9 cellular contexts compared by ENCODE assay signal in genomic region chr10:63699785-63700184, GRCh38.
DNase-seq lines count a peak whose midpoint lies in the region; ATAC-seq lines count a peak whose summit lies in the region.
"Had no signal": no experiment of that assay in that cellular context is flagged by ENCODE, and none has a peak within 500 bp of the region (broad histone marks: within the 10 kb centered on the region; RNA-seq: fewer than 3 reads in every experiment).

No MANE protein-coding gene starts in this region.

- H3K4me1 ChIP-seq in muscle layer of duodenum (ENCODE audit: control insufficient read depth in 1 of 2, insufficient read depth in 2 of 2, low read length in 2 of 2): peaks cover 23 to 28% of the 10 kb centered on the region in 2 donors
- H3K4me1 ChIP-seq in aorta (ENCODE audit: control insufficient read depth in 1 of 2, insufficient read depth in 2 of 2, low read length in 2 of 2): peaks cover 0 to 3% of the 10 kb centered on the region in 2 donors

- WGBS in aorta, 2 donors: 3% methylated on average over 1 of the region's 1 CpG

- H3K27ac ChIP-seq in muscle layer of duodenum (ENCODE audit: low read length): peak overlapping the region; percentile 82
- no peak overlapping the region for H3K27ac ChIP-seq in aorta (ENCODE audit: low read depth in 1 of 2, low read length in 2 of 2)

- H3K9me3 Mint-ChIP-seq in stimulated activated naive CD8-positive, alpha-beta T cell treated with anti-CD3 and anti-CD28 coated beads, Interleukin-15, amount 100 ng/mL, for 72 hours: peaks cover 0 to 6% of the 10 kb centered on the region in 2 donors

- H3K4me1 Mint-ChIP-seq in stimulated activated naive CD8-positive, alpha-beta T cell treated with anti-CD3 and anti-CD28 coated beads, Interleukin-15, amount 100 ng/mL, for 72 hours: peaks cover 26% of the 10 kb centered on the region

- H3K4me3 ChIP-seq in muscle layer of duodenum (ENCODE audit: low read depth in 1 of 2, low read length in 2 of 2) (no peak overlapping the region), aorta (ENCODE audit: low read length in 2 of 2) (no peak overlapping the region)

- no peaks in the 10 kb centered on the region for H3K27me3 ChIP-seq in muscle layer of duodenum (ENCODE audit: low read depth, low read length)
- no peaks in the 10 kb centered on the region for H3K27me3 ChIP-seq in aorta (ENCODE audit: control insufficient read depth in 1 of 2, insufficient read depth in 2 of 2, low read length in 1 of 2)

- intact Hi-C loops in aorta (cut with DNase I): loop anchor here (5.0 kb wide), 1 partner anchor 67 kb away; no protein-coding TSS in a partner anchor

- H3K27ac Mint-ChIP-seq in stimulated activated naive CD8-positive, alpha-beta T cell treated with anti-CD3 and anti-CD28 coated beads, Interleukin-15, amount 100 ng/mL, for 72 hours: no peak overlapping the region

- H3K4me3 Mint-ChIP-seq in stimulated activated naive CD8-positive, alpha-beta T cell treated with anti-CD3 and anti-CD28 coated beads, Interleukin-15, amount 100 ng/mL, for 72 hours: no peak overlapping the region

- DNase-seq in stimulated activated naive CD8-positive, alpha-beta T cell treated with anti-CD3 and anti-CD28 coated beads, Interleukin-15, Interleukin-2, amounts not matched to agents 100 U/mL and 50 U/mL, for 24 hours: no peak
- DNase-seq in stimulated activated naive CD8-positive, alpha-beta T cell treated with anti-CD3 and anti-CD28 coated beads, Interleukin-15, amount 100 ng/mL, for 72 hours: no peak
- DNase-seq in dermis blood vessel endothelial cell (peak; percentile 74), aorta (peak in 1 of 2 donors; percentile 65), NCI-H526 (lab: John Stamatoyannopoulos, UW) (no peak), GF-D8 (lab: John Stamatoyannopoulos, UW) (no peak)
- DNase-seq: posterior cingulate gyrus had no signal

- ATAC-seq in stimulated activated naive CD8-positive, alpha-beta T cell treated with anti-CD3 and anti-CD28 coated beads, Interleukin-15, Interleukin-2, amounts not matched to agents 100 U/mL and 50 U/mL, for 24 hours: peak; percentile 41
- no peak for ATAC-seq in stimulated activated naive CD8-positive, alpha-beta T cell treated with anti-CD3 and anti-CD28 coated beads, Interleukin-15, amount 100 ng/mL, for 72 hours
- ATAC-seq in aorta (ENCODE audit: low FRiP score) (peak; percentile 43), GM18907 (IDR thresholded peaks at IDR 0.05; ENCODE audit: unreplicated experiment) (no peak)

- H3K9me3 ChIP-seq in muscle layer of duodenum (ENCODE audit: control insufficient read depth in 1 of 2, low read length in 2 of 2) (no peaks in the 10 kb centered on the region), aorta (ENCODE audit: control insufficient read depth, low read length) (no peaks in the 10 kb centered on the region)

- H3K36me3 ChIP-seq in muscle layer of duodenum (ENCODE audit: control insufficient read depth in 1 of 2, insufficient read depth in 2 of 2, low read length in 2 of 2) (peaks cover 0 to 4% of the 10 kb centered on the region in 2 donors), aorta (ENCODE audit: control insufficient read depth in 1 of 2, insufficient read depth in 2 of 2, low read length in 1 of 2) (no peaks in the 10 kb centered on the region)

- no peaks in the 10 kb centered on the region for H3K27me3 Mint-ChIP-seq in stimulated activated naive CD8-positive, alpha-beta T cell treated with anti-CD3 and anti-CD28 coated beads, Interleukin-15, amount 100 ng/mL, for 72 hours

Comparison
In these comparisons a context has a peak if more than half of its experiments do, and no peak if none do; other contexts are left out.
1. ATAC-seq: peak in stimulated activated naive CD8-positive, alpha-beta T cell treated with anti-CD3 and anti-CD28 coated beads, Interleukin-15, Interleukin-2, amounts not matched to agents 100 U/mL and 50 U/mL, for 24 hours (single experiment) and aorta (single experiment); none in stimulated activated naive CD8-positive, alpha-beta T cell treated with anti-CD3 and anti-CD28 coated beads, Interleukin-15, amount 100 ng/mL, for 72 hours (single experiment) and GM18907 (single experiment).